Comparison of ENCODE assay signal across 10 cellular contexts in the genomic region with DNA sequence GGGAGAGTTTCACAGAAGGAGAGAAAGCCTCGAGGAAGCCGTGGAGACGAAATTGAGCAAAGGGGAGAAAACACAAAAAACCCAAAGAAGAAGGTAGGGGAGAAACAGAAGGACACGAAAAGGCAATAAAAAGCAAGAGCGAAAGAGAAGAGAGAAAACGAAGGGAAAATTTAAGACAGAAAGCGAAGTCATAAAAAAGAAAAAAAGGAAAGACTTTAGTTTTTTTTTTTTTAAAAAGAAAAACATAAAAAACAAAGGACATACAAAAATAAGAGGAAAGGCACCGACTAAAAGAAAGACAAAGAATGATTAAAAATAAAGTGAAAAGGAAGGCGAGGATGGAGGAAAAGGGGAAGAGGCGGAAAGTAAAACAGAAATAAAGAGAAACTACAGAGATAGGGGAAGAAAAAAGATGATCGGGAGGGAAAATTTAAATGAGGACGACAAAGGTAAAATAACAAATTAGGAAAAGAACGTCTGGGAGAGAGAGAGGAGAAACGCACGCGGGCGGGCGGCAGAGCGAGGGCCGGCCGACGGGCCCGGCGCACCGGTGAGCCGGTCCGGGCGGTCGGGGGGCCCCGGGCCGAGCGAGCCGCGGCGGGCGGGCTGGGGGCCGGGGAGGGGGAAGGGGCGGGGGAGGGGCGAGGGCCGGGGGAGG. TPM values are rescaled to one million over a fixed set of nuclear protein-coding genes. Genes with fewer than 3 reads are reported as not detected.
DNase-seq lines count a peak whose midpoint lies in the region; ATAC-seq, FAIRE-seq and TF ChIP-seq lines count a peak whose summit lies in the region.
"Had no signal": no experiment of that assay in that cellular context is flagged by ENCODE, and none has a peak within 500 bp of the region (broad histone marks: within the 10 kb centered on the region; RNA-seq: fewer than 3 reads in every experiment).

No MANE protein-coding gene starts in this region.

- H3K4me2 ChIP-seq in GM23338: peak overlapping the region; percentile 67

- POLR2A ChIA-PET in activated naive CD8-positive, alpha-beta T cell treated with anti-CD3 and anti-CD28 coated beads, Interleukin-2, amount 10 ng/mL, durations not matched to agents 7 days and 5 days (lab: Charles Lee): no interaction called here
- POLR2A ChIA-PET in naive thymus-derived CD4-positive, alpha-beta T cell (lab: Charles Lee): no interaction called here

- peaks cover 40% of the 10 kb centered on the region for H3K4me1 Mint-ChIP-seq in GM23338
- H3K4me1 Mint-ChIP-seq in activated naive CD8-positive, alpha-beta T cell treated with anti-CD3 and anti-CD28 coated beads, Interleukin-2, amount 10 ng/mL, durations not matched to agents 7 days and 5 days: peaks cover 23% of the 10 kb centered on the region
- H3K4me1 Mint-ChIP-seq in naive thymus-derived CD4-positive, alpha-beta T cell: peaks cover 19 to 49% (median 29%) of the 10 kb centered on the region in 7 donors

- no peaks in the 10 kb centered on the region for H3K9me3 ChIP-seq in naive thymus-derived CD4-positive, alpha-beta T cell (ENCODE audit: control insufficient read depth in 2 of 3, low read length in 3 of 3)

- H3K27ac Mint-ChIP-seq in GM23338: no peak overlapping the region
- peak overlapping the region; percentile 26 for H3K27ac Mint-ChIP-seq in activated naive CD8-positive, alpha-beta T cell treated with anti-CD3 and anti-CD28 coated beads, Interleukin-2, amount 10 ng/mL, durations not matched to agents 7 days and 5 days
- H3K27ac Mint-ChIP-seq in naive thymus-derived CD4-positive, alpha-beta T cell: peak overlapping the region in 5 of 9 donors; percentile 28 to 64 (median 45)

- H3F3A ChIP-seq in GM23338 (replicated peaks; ENCODE audit: low read depth): peaks cover 22% of the 10 kb centered on the region

- ATAC-seq in GM23338 (no peak), HG02623 (IDR thresholded peaks at IDR 0.05; ENCODE audit: unreplicated experiment) (no peak), GM21528 (IDR thresholded peaks at IDR 0.05; ENCODE audit: low FRiP score, unreplicated experiment) (no peak)
- no peak for ATAC-seq in activated naive CD8-positive, alpha-beta T cell treated with anti-CD3 and anti-CD28 coated beads, Interleukin-2, amount 10 ng/mL, durations not matched to agents 7 days and 5 days (ENCODE audit: low read depth)
- no peak for ATAC-seq in naive thymus-derived CD4-positive, alpha-beta T cell
- ATAC-seq: foreskin keratinocyte had no signal

- no peaks in the 10 kb centered on the region for H3K9me2 ChIP-seq in GM23338 (ENCODE audit: insufficient read depth)

- H3K36me3 Mint-ChIP-seq in GM23338 (ENCODE audit: low read depth): peaks cover 5% of the 10 kb centered on the region; the same call in 1 of the 3 replicates
- H3K36me3 Mint-ChIP-seq in activated naive CD8-positive, alpha-beta T cell treated with anti-CD3 and anti-CD28 coated beads, Interleukin-2, amount 10 ng/mL, durations not matched to agents 7 days and 5 days: no peaks in the 10 kb centered on the region
- H3K36me3 Mint-ChIP-seq in naive thymus-derived CD4-positive, alpha-beta T cell: peaks cover 0 to 8% (median 7%) of the 10 kb centered on the region in 5 donors

- no peaks in the 10 kb centered on the region for H3K79me2 ChIP-seq in GM23338 (replicated peaks; ENCODE audit: insufficient read depth)

- H3K4me3 ChIP-seq in AG10803 (ENCODE audit: low read length): peak overlapping the region; percentile 64
- H3K4me3 ChIP-seq in GM23338: peak overlapping the region; percentile 45
- no peak overlapping the region for H3K4me3 ChIP-seq in naive thymus-derived CD4-positive, alpha-beta T cell (ENCODE audit: low read length)

- H4K20me1 ChIP-seq in GM23338 (replicated peaks; ENCODE audit: insufficient read depth): peaks cover 7% of the 10 kb centered on the region

- peaks cover 95% of the 10 kb centered on the region for H3K27me3 ChIP-seq in GM23338 (ENCODE audit: insufficient read depth)
- H3K27me3 ChIP-seq in naive thymus-derived CD4-positive, alpha-beta T cell (ENCODE audit: control insufficient read depth in 2 of 2, insufficient read depth in 2 of 2, low read length in 2 of 2): peaks cover 0 to 9% of the 10 kb centered on the region in 2 donors

- H3K4me1 ChIP-seq in GM23338 (ENCODE audit: insufficient read depth): peaks cover 47% of the 10 kb centered on the region
- H3K4me1 ChIP-seq in naive thymus-derived CD4-positive, alpha-beta T cell (ENCODE audit: control insufficient read depth in 2 of 2, insufficient read depth in 2 of 2, low read length in 2 of 2): peaks cover 8 to 23% of the 10 kb centered on the region in 2 donors
- H3K4me1 ChIP-seq: foreskin keratinocyte had no signal

- H3K27me3 Mint-ChIP-seq in GM23338 (ENCODE audit: insufficient read depth, low read depth, poor library complexity): peaks cover 89% of the 10 kb centered on the region
- H3K27me3 Mint-ChIP-seq in activated naive CD8-positive, alpha-beta T cell treated with anti-CD3 and anti-CD28 coated beads, Interleukin-2, amount 10 ng/mL, durations not matched to agents 7 days and 5 days: peaks cover 66% of the 10 kb centered on the region
- H3K27me3 Mint-ChIP-seq in naive thymus-derived CD4-positive, alpha-beta T cell: peaks cover 47 to 75% (median 54%) of the 10 kb centered on the region in 5 donors

- CTCF ChIA-PET in naive thymus-derived CD4-positive, alpha-beta T cell (lab: Charles Lee): no interaction called here

- intact Hi-C loops in naive thymus-derived CD4-positive, alpha-beta T cell (cut with micrococcal nuclease): loop anchor here in 1 of 2 donors (5.0 kb wide), 1 partner anchor 97 kb away; no protein-coding TSS in a partner anchor

- peaks cover 3% of the 10 kb centered on the region; the same call in 2 of the 3 replicates for H3K9me3 Mint-ChIP-seq in GM23338
- H3K9me3 Mint-ChIP-seq in activated naive CD8-positive, alpha-beta T cell treated with anti-CD3 and anti-CD28 coated beads, Interleukin-2, amount 10 ng/mL, durations not matched to agents 7 days and 5 days: no peaks in the 10 kb centered on the region
- H3K9me3 Mint-ChIP-seq in naive thymus-derived CD4-positive, alpha-beta T cell: peaks cover 0 to 3% (median 0%) of the 10 kb centered on the region in 11 donors

- no peak overlapping the region; the same call in 1 of the 2 replicates for H2AFZ ChIP-seq in GM23338

- H3K4me3 Mint-ChIP-seq in GM23338: peak overlapping the region; percentile 70
- peak overlapping the region; percentile 59 for H3K4me3 Mint-ChIP-seq in activated naive CD8-positive, alpha-beta T cell treated with anti-CD3 and anti-CD28 coated beads, Interleukin-2, amount 10 ng/mL, durations not matched to agents 7 days and 5 days
- H3K4me3 Mint-ChIP-seq in naive thymus-derived CD4-positive, alpha-beta T cell: peak overlapping the region; percentile 78 to 99 (median 89)

- H3K36me3 ChIP-seq in GM23338 (ENCODE audit: insufficient read depth): no peaks in the 10 kb centered on the region
- H3K36me3 ChIP-seq in naive thymus-derived CD4-positive, alpha-beta T cell (ENCODE audit: control insufficient read depth in 2 of 3, insufficient read depth in 3 of 3, low read length in 3 of 3): no peaks in the 10 kb centered on the region

- DNase-seq in AG10803 (ENCODE audit: low read depth): no peak
- peak; percentile 42 for DNase-seq in GM23338 (ENCODE audit: low spot score)
- DNase-seq in activated naive CD8-positive, alpha-beta T cell treated with anti-CD3 and anti-CD28 coated beads, Interleukin-2, amount 10 ng/mL, durations not matched to agents 7 days and 5 days: no peak
- DNase-seq in naive thymus-derived CD4-positive, alpha-beta T cell: no peak
- no peak for DNase-seq in activated CD4-positive, CD25-positive, alpha-beta regulatory T cell treated with anti-CD3 and anti-CD28 coated beads, Interleukin-2, amount 50 U/mL, for 72 hours
- no peak for DNase-seq in GM12891 (ENCODE audit: insufficient read length, low spot score)
- DNase-seq: foreskin keratinocyte, NCI-H187 treated with DMSO at 0.1 percent for 48 hours had no signal

- no peak for TF ChIP-seq POLR2A in GM12891 (IDR thresholded peaks at IDR 0.05; ENCODE audit: low read depth, low read length)

- no peak overlapping the region for H3K27ac ChIP-seq in GM23338 (ENCODE audit: low read depth)
- H3K27ac ChIP-seq in naive thymus-derived CD4-positive, alpha-beta T cell (ENCODE audit: low read depth, low read length): no peak overlapping the region
- H3K27ac ChIP-seq: foreskin keratinocyte had no signal

- FAIRE-seq in GM12891 (lab: Jason Lieb, UNC): no peak

- TF ChIP-seq CTCF in AG10803 (conservative IDR thresholded peaks at IDR 0.05; ENCODE audit: low read length): no peak
- no peak for TF ChIP-seq CTCF in GM23338 (conservative IDR thresholded peaks at IDR 0.05; ENCODE audit: low read depth in 2 of 2)

TF ChIP-seq in GM23338, 12 proteins besides CTCF, POLR2A, EP300 and RAD21:
- TF ChIP-seq POLR2AphosphoS5 (IDR thresholded peaks at IDR 0.05; ENCODE audit: low read depth) (no peak), EZH2 (IDR thresholded peaks at IDR 0.05; ENCODE audit: low read depth, unreplicated experiment) (peak; percentile 100)

TF ChIP-seq in GM12891, 5 proteins besides CTCF, POLR2A, EP300 and RAD21 (continues in another document):
- no peak for TF ChIP-seq PAX5 (IDR thresholded peaks at IDR 0.05; ENCODE audit: insufficient read depth, low read length, severe bottlenecking)

RNA-seq across cellular contexts. Expression of a gene that starts 0.5 kb away (rescaled TPM):
- total RNA-seq in GM23338 (2014; rRNA removed; shearing (Covaris generic)): 0.23 and 0.66 TPM in 2 replicates
- polyA plus RNA-seq in GM23338 (2016; fragmentation: Nextera tagmentation; extraction: Ambion mirVana): 0.19 TPM in 2 replicates
- total RNA-seq in activated naive CD8-positive, alpha-beta T cell treated with anti-CD3 and anti-CD28 coated beads, Interleukin-2, amount 10 ng/mL, durations not matched to agents 7 days and 5 days: under 1 TPM; 0.37 to 0.47 TPM
- total RNA-seq in naive thymus-derived CD4-positive, alpha-beta T cell: under 1 TPM in 1 of 5 experiments, not detected in 4; 0.22 TPM
- polyA plus RNA-seq in naive thymus-derived CD4-positive, alpha-beta T cell: not detected
- not detected for polyA plus RNA-seq in GM12891 (2012; ENCODE audit: low read depth, missing spikeins)

RNA-seq across cellular contexts. Expression of a gene that starts 36.8 kb away (rescaled TPM):
- 1.3 TPM in 1 of 2 replicates, not detected in the other for total RNA-seq in GM23338 (2014; rRNA removed; shearing (Covaris generic))
- 0.53 and 1.1 TPM in 2 replicates for polyA plus RNA-seq in GM23338 (2016; fragmentation: Nextera tagmentation; extraction: Ambion mirVana)
- total RNA-seq in activated naive CD8-positive, alpha-beta T cell treated with anti-CD3 and anti-CD28 coated beads, Interleukin-2, amount 10 ng/mL, durations not matched to agents 7 days and 5 days: not detected
- 1 to 10 TPM in 1 of 5 experiments, under 1 TPM in 1, not detected in 3; 0.40 to 3.0 TPM for total RNA-seq in naive thymus-derived CD4-positive, alpha-beta T cell
- polyA plus RNA-seq in naive thymus-derived CD4-positive, alpha-beta T cell: not detected
- not detected for polyA plus RNA-seq in GM12891 (2012; ENCODE audit: low read depth, missing spikeins)

RNA-seq across cellular contexts. Expression of a gene that starts 45.8 kb away (rescaled TPM):
- 7.7 and 17.2 TPM in 2 replicates for total RNA-seq in GM23338 (2014; rRNA removed; shearing (Covaris generic))
- polyA plus RNA-seq in GM23338 (2016; fragmentation: Nextera tagmentation; extraction: Ambion mirVana): 4.3 and 5.6 TPM in 2 replicates
- not detected for total RNA-seq in activated naive CD8-positive, alpha-beta T cell treated with anti-CD3 and anti-CD28 coated beads, Interleukin-2, amount 10 ng/mL, durations not matched to agents 7 days and 5 days
- total RNA-seq in naive thymus-derived CD4-positive, alpha-beta T cell: 1 to 10 TPM in 1 of 5 experiments, under 1 TPM in 2, not detected in 2; 0.22 to 4.2 (median 0.66) TPM
- under 1 TPM in 1 of 2 donors, not detected in 1; 0.32 TPM for polyA plus RNA-seq in naive thymus-derived CD4-positive, alpha-beta T cell
- polyA plus RNA-seq in GM12891 (2012; ENCODE audit: low read depth, missing spikeins): 0.74 TPM
